26 cellular contexts compared by ENCODE assay signal in the genomic region with DNA sequence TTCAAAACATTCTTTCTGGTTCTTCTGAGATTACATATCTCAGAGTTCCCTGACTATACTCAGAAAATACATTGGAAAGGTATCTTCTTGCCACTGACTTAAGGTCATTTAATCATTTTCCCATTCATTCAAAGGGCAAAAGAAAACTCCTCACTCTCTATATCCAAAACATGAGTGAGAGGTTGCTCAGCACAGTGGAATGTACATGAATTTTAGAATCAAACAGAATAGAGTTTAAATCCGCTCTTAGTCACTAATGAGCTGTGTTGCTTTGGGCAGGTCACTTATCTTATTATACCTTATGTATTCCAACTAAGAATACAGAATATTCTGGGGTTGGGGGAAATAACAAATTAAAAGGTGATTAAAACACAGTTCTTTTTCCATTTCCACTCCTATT.
"Had no signal": no experiment of that assay in that cellular context is flagged by ENCODE, and none has a peak within 500 bp of the region (broad histone marks: within the 10 kb centered on the region; RNA-seq: fewer than 3 reads in every experiment).

No MANE protein-coding gene starts in this region.

- H3K4me3 ChIP-seq: coronary artery, dorsolateral prefrontal cortex, left lung, lower lobe of right lung, neural progenitor cell, stomach, thyroid gland, upper lobe of left lung, vagina had no signal

- H3K4me1 ChIP-seq: left lung, lower lobe of right lung, neural progenitor cell, stomach, thyroid gland, upper lobe of left lung, vagina had no signal

- H3K9me3 Mint-ChIP-seq: activated naive CD4-positive, alpha-beta T cell treated with anti-CD3 and anti-CD28 coated beads, Interleukin-2, amount 50 U/mL, for 72 hours; activated T-helper 2 cell treated with anti-CD3 and anti-CD28 coated beads, Interferon-gamma antibody, Interleukin-2, Interleukin-4, amounts not matched to agents 10 μg/mL and 5 μg/mL and 100 μg/mL, durations not matched to agents 14 hours and 24 hours and 36 hours; brain; effector memory CD8-positive, alpha-beta T cell; stimulated activated naive B cell treated with anti-CD40 and anti-IgM and Interleukin-4, amounts not matched to agents 10 μg/mL and 1 μg/mL and 100 μg/mL, for 72 hours; T-helper 2 cell treated with Interferon-gamma antibody and Interleukin-4, amounts not matched to agents 5 μg/mL and 100 μg/mL, for 36 hours had no signal

- H3K4me3 Mint-ChIP-seq: activated CD4-positive, alpha-beta T cell treated with anti-CD3 and anti-CD28 coated beads for 36 hours; activated CD8-positive, alpha-beta memory T cell treated with anti-CD3 and anti-CD28 coated beads, Interleukin-2, amount 10 ng/mL, durations not matched to agents 7 days and 5 days; activated CD8-positive, alpha-beta T cell treated with anti-CD3 and anti-CD28 coated beads, Interleukin-2, amount 10 ng/mL, durations not matched to agents 7 days and 5 days; brain; effector memory CD8-positive, alpha-beta T cell; natural killer cell; neural progenitor cell; stimulated activated naive B cell treated with anti-CD40 and anti-IgM and Interleukin-4, amounts not matched to agents 10 μg/mL and 1 μg/mL and 100 μg/mL, for 72 hours; T-helper 2 cell treated with Interferon-gamma antibody and Interleukin-4, amounts not matched to agents 5 μg/mL and 100 μg/mL, for 36 hours had no signal

- H2AFZ ChIP-seq: neural progenitor cell had no signal

- DNase-seq: activated CD4-positive, alpha-beta T cell treated with anti-CD3 and anti-CD28 coated beads for 36 hours; activated CD4-positive, CD25-positive, alpha-beta regulatory T cell; activated CD8-positive, alpha-beta memory T cell treated with anti-CD3 and anti-CD28 coated beads, Interleukin-2, amount 10 ng/mL, durations not matched to agents 7 days and 5 days; activated CD8-positive, alpha-beta T cell treated with anti-CD3 and anti-CD28 coated beads, Interleukin-2, amount 10 ng/mL, durations not matched to agents 7 days and 5 days; activated T-cell treated with anti-CD3 and anti-CD28 coated beads, Interleukin-2, amount 50 U/mL, for 48 hours; dorsolateral prefrontal cortex; effector memory CD8-positive, alpha-beta T cell; glutamatergic neuron; left lung; lower lobe of right lung; mesenchymal stem cell; natural killer cell; stimulated activated CD4-positive, alpha-beta T cell treated with anti-CD3 and anti-CD28 coated beads, Interleukin-15, amount 100 ng/mL, for 24 hours; stimulated activated CD4-positive, alpha-beta T cell treated with anti-CD3 and anti-CD28 coated beads, Interleukin-2, amount 100 ng/mL, for 24 hours; stimulated activated naive B cell treated with anti-CD40 and anti-IgM and Interleukin-4, amounts not matched to agents 10 μg/mL and 1 μg/mL and 100 μg/mL, for 72 hours; stomach; T-helper 1 cell; thyroid gland; upper lobe of left lung had no signal

- H3K36me3 ChIP-seq: left lung, lower lobe of right lung, neural progenitor cell, stomach, thyroid gland, upper lobe of left lung, vagina had no signal

- H3K9ac ChIP-seq: neural progenitor cell had no signal

- H3K27ac Mint-ChIP-seq: activated CD4-positive, alpha-beta T cell treated with anti-CD3 and anti-CD28 coated beads for 36 hours; activated CD8-positive, alpha-beta memory T cell treated with anti-CD3 and anti-CD28 coated beads, Interleukin-2, amount 10 ng/mL, durations not matched to agents 7 days and 5 days; activated CD8-positive, alpha-beta T cell treated with anti-CD3 and anti-CD28 coated beads, Interleukin-2, amount 10 ng/mL, durations not matched to agents 7 days and 5 days; activated naive CD4-positive, alpha-beta T cell treated with anti-CD3 and anti-CD28 coated beads, Interleukin-2, amount 50 U/mL, for 72 hours; activated T-helper 2 cell treated with anti-CD3 and anti-CD28 coated beads, Interferon-gamma antibody, Interleukin-2, Interleukin-4, amounts not matched to agents 10 μg/mL and 5 μg/mL and 100 μg/mL, durations not matched to agents 14 hours and 24 hours and 36 hours; brain; effector memory CD8-positive, alpha-beta T cell; natural killer cell; neural progenitor cell; stimulated activated naive B cell treated with anti-CD40 and anti-IgM and Interleukin-4, amounts not matched to agents 10 μg/mL and 1 μg/mL and 100 μg/mL, for 72 hours; T-helper 2 cell treated with Interferon-gamma antibody and Interleukin-4, amounts not matched to agents 5 μg/mL and 100 μg/mL, for 36 hours had no signal

- ATAC-seq: activated CD4-positive, alpha-beta T cell treated with anti-CD3 and anti-CD28 coated beads for 36 hours; activated CD8-positive, alpha-beta memory T cell treated with anti-CD3 and anti-CD28 coated beads, Interleukin-2, amount 10 ng/mL, durations not matched to agents 7 days and 5 days; activated CD8-positive, alpha-beta T cell treated with anti-CD3 and anti-CD28 coated beads, Interleukin-2, amount 10 ng/mL, durations not matched to agents 7 days and 5 days; activated naive CD4-positive, alpha-beta T cell treated with anti-CD3 and anti-CD28 coated beads, Interleukin-2, amount 50 U/mL, for 72 hours; effector memory CD8-positive, alpha-beta T cell; left lung; lower lobe of right lung; natural killer cell; stimulated activated naive B cell treated with anti-CD40 and anti-IgM and Interleukin-4, amounts not matched to agents 10 μg/mL and 1 μg/mL and 100 μg/mL, for 72 hours had no signal

- H3K27me3 Mint-ChIP-seq: brain had no signal

- H3K27ac ChIP-seq: coronary artery, dorsolateral prefrontal cortex, left lung, lower lobe of right lung, neural progenitor cell, stomach, thyroid gland, upper lobe of left lung, vagina had no signal

- H3K36me3 Mint-ChIP-seq: activated CD8-positive, alpha-beta memory T cell treated with anti-CD3 and anti-CD28 coated beads, Interleukin-2, amount 10 ng/mL, durations not matched to agents 7 days and 5 days; activated naive CD4-positive, alpha-beta T cell treated with anti-CD3 and anti-CD28 coated beads, Interleukin-2, amount 50 U/mL, for 72 hours; brain; natural killer cell; neural progenitor cell; stimulated activated naive B cell treated with anti-CD40 and anti-IgM and Interleukin-4, amounts not matched to agents 10 μg/mL and 1 μg/mL and 100 μg/mL, for 72 hours had no signal

- H3K9me3 ChIP-seq: left lung, lower lobe of right lung, stomach, thyroid gland, upper lobe of left lung, vagina had no signal

- H3K27me3 ChIP-seq: left lung, neural progenitor cell, stomach, thyroid gland, upper lobe of left lung, vagina had no signal

- H3K4me1 Mint-ChIP-seq: activated CD4-positive, alpha-beta T cell treated with anti-CD3 and anti-CD28 coated beads for 36 hours; activated CD8-positive, alpha-beta memory T cell treated with anti-CD3 and anti-CD28 coated beads, Interleukin-2, amount 10 ng/mL, durations not matched to agents 7 days and 5 days; brain; natural killer cell; neural progenitor cell; stimulated activated naive B cell treated with anti-CD40 and anti-IgM and Interleukin-4, amounts not matched to agents 10 μg/mL and 1 μg/mL and 100 μg/mL, for 72 hours had no signal

- H3K4me2 ChIP-seq: neural progenitor cell had no signal
